ENCODE assay signal across 29 cellular contexts in the genomic region with DNA sequence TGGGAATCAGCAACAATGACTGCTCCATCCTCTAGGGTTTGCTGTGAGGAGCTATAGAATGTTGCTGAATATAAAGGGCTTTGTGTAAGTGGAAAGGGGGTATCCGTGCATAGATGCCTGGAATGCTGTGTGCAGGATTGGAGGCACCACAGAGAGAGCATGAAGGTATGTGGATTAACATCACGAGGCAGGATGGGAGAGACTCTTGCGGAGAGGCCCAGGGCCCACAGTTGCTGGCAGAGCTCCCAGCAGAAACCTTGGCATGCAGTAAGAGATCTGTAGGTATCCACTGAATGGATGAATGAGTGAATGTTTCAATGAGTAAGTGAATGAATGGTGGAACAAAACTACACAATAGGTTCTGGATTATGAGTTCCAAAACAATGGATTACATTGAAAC.
DNase-seq lines count a peak whose midpoint lies in the region; ATAC-seq and TF ChIP-seq lines count a peak whose summit lies in the region.
"Had no signal": no experiment of that assay in that cellular context is flagged by ENCODE, and none has a peak within 500 bp of the region (broad histone marks: within the 10 kb centered on the region; RNA-seq: fewer than 3 reads in every experiment).

No MANE protein-coding gene starts in this region.

- peak overlapping the region; percentile 51 to 73 for H3K27ac Mint-ChIP-seq in natural killer cell
- no peak overlapping the region for H3K27ac Mint-ChIP-seq in natural killer cell treated with Interleukin-12 subunit alpha and Interleukin-12 subunit beta and Interleukin-15 and Interleukin-18, amount 100 ng/mL, for 72 hours
- H3K27ac Mint-ChIP-seq in glutamatergic neuron (ENCODE audit: unreplicated experiment), result peak overlapping the region; percentile 18
- H3K27ac Mint-ChIP-seq in naive thymus-derived CD4-positive, alpha-beta T cell, result peak overlapping the region in 6 of 9 donors; percentile 10 to 89 (median 76)
- peak overlapping the region in 1 of 2 donors; percentile 34 for H3K27ac Mint-ChIP-seq in effector memory CD8-positive, alpha-beta T cell
- H3K27ac Mint-ChIP-seq: activated CD4-positive, alpha-beta memory T cell treated with anti-CD3 and anti-CD28 coated beads for 36 hours; activated naive CD4-positive, alpha-beta T cell treated with anti-CD3 and anti-CD28 coated beads, Interleukin-2, amount 50 U/mL, for 24 hours; activated T-helper 2 cell treated with anti-CD3 and anti-CD28 coated beads, Interferon-gamma antibody, Interleukin-2, Interleukin-4, amounts not matched to agents 10 μg/mL and 5 μg/mL and 100 μg/mL, durations not matched to agents 14 hours and 24 hours and 36 hours had no signal

- H3K36me3 ChIP-seq in naive thymus-derived CD4-positive, alpha-beta T cell (ENCODE audit: control insufficient read depth in 2 of 3, insufficient read depth in 3 of 3, low read length in 3 of 3), result no peaks in the 10 kb centered on the region
- H3K36me3 ChIP-seq: cardiac muscle cell, neutrophil, SJSA1, vagina had no signal

- no peak overlapping the region for H3K4me3 ChIP-seq in naive thymus-derived CD4-positive, alpha-beta T cell (ENCODE audit: low read length)
- H3K4me3 ChIP-seq: A549, cardiac muscle cell, lung, mucosa of descending colon, psoas muscle, SJSA1, testis, vagina had no signal

- H3K9me3 Mint-ChIP-seq in natural killer cell, result peaks cover 0 to 2% of the 10 kb centered on the region in 2 donors
- H3K9me3 Mint-ChIP-seq in natural killer cell treated with Interleukin-12 subunit alpha and Interleukin-12 subunit beta and Interleukin-15 and Interleukin-18, amount 100 ng/mL, for 72 hours, result no peaks in the 10 kb centered on the region
- no peaks in the 10 kb centered on the region for H3K9me3 Mint-ChIP-seq in glutamatergic neuron (ENCODE audit: unreplicated experiment)
- H3K9me3 Mint-ChIP-seq in naive thymus-derived CD4-positive, alpha-beta T cell, result peaks cover 0 to 13% (median 2%) of the 10 kb centered on the region in 11 donors
- H3K9me3 Mint-ChIP-seq in effector memory CD8-positive, alpha-beta T cell, result no peaks in the 10 kb centered on the region
- H3K9me3 Mint-ChIP-seq: activated T-helper 2 cell treated with anti-CD3 and anti-CD28 coated beads, Interferon-gamma antibody, Interleukin-2, Interleukin-4, amounts not matched to agents 10 μg/mL and 5 μg/mL and 100 μg/mL, durations not matched to agents 14 hours and 24 hours and 36 hours had no signal

- H3K4me3 Mint-ChIP-seq in natural killer cell, result peak overlapping the region; percentile 49
- H3K4me3 Mint-ChIP-seq in natural killer cell treated with Interleukin-12 subunit alpha and Interleukin-12 subunit beta and Interleukin-15 and Interleukin-18, amount 100 ng/mL, for 72 hours, result no peak overlapping the region
- H3K4me3 Mint-ChIP-seq in glutamatergic neuron (ENCODE audit: unreplicated experiment), result no peak overlapping the region
- H3K4me3 Mint-ChIP-seq in naive thymus-derived CD4-positive, alpha-beta T cell, result peak overlapping the region in 3 of 10 donors; percentile 5 to 18 (median 11)
- H3K4me3 Mint-ChIP-seq in effector memory CD8-positive, alpha-beta T cell, result no peak overlapping the region
- H3K4me3 Mint-ChIP-seq: activated CD4-positive, alpha-beta memory T cell treated with anti-CD3 and anti-CD28 coated beads for 36 hours; activated naive CD4-positive, alpha-beta T cell treated with anti-CD3 and anti-CD28 coated beads, Interleukin-2, amount 50 U/mL, for 24 hours had no signal

- DNase-seq in natural killer cell (no peak), glutamatergic neuron (no peak), T-helper 9 cell (no peak)
- DNase-seq in natural killer cell treated with Interleukin-12 subunit alpha and Interleukin-12 subunit beta and Interleukin-15 and Interleukin-18, amount 100 ng/mL, for 72 hours (ENCODE audit: low spot score), result no peak
- DNase-seq in naive thymus-derived CD4-positive, alpha-beta T cell, result no peak
- no peak for DNase-seq in effector memory CD8-positive, alpha-beta T cell
- DNase-seq: activated CD4-positive, alpha-beta memory T cell treated with anti-CD3 and anti-CD28 coated beads for 36 hours; activated CD8-positive, alpha-beta memory T cell treated with anti-CD3 and anti-CD28 coated beads, Interleukin-2, amount 50 U/mL, for 48 hours; AML-193; CD4-positive, alpha-beta memory T cell; dermis blood vessel endothelial cell; kidney; mucosa of descending colon; NCI-H1105; NCI-H1930; psoas muscle; stimulated activated naive CD8-positive, alpha-beta T cell treated with anti-CD3 and anti-CD28 coated beads, Interleukin-15, Interleukin-2, amounts not matched to agents 100 U/mL and 50 U/mL, for 24 hours; testis had no signal

- no peak overlapping the region for H3K27ac ChIP-seq in naive thymus-derived CD4-positive, alpha-beta T cell (ENCODE audit: low read depth, low read length)
- H3K27ac ChIP-seq: A549, cardiac muscle cell, neutrophil, psoas muscle, SJSA1, testis, vagina had no signal

- POLR2A ChIA-PET in naive thymus-derived CD4-positive, alpha-beta T cell (lab: Charles Lee), result no interaction called here

- no peaks in the 10 kb centered on the region for H3K4me1 ChIP-seq in naive thymus-derived CD4-positive, alpha-beta T cell (ENCODE audit: control insufficient read depth in 2 of 2, insufficient read depth in 2 of 2, low read length in 2 of 2)
- H3K4me1 ChIP-seq: A549, psoas muscle, SJSA1, testis, vagina had no signal

- H3K27me3 Mint-ChIP-seq in natural killer cell (ENCODE audit: low read depth in 2 of 2), result no peaks in the 10 kb centered on the region
- H3K27me3 Mint-ChIP-seq in natural killer cell treated with Interleukin-12 subunit alpha and Interleukin-12 subunit beta and Interleukin-15 and Interleukin-18, amount 100 ng/mL, for 72 hours, result no peaks in the 10 kb centered on the region
- H3K27me3 Mint-ChIP-seq in glutamatergic neuron (ENCODE audit: unreplicated experiment), result peaks cover 6% of the 10 kb centered on the region
- no peaks in the 10 kb centered on the region for H3K27me3 Mint-ChIP-seq in naive thymus-derived CD4-positive, alpha-beta T cell
- no peaks in the 10 kb centered on the region for H3K27me3 Mint-ChIP-seq in effector memory CD8-positive, alpha-beta T cell
- H3K27me3 Mint-ChIP-seq: activated CD4-positive, alpha-beta memory T cell treated with anti-CD3 and anti-CD28 coated beads for 36 hours; activated naive CD4-positive, alpha-beta T cell treated with anti-CD3 and anti-CD28 coated beads, Interleukin-2, amount 50 U/mL, for 24 hours; CD4-positive, alpha-beta memory T cell had no signal

- H3K36me3 Mint-ChIP-seq in natural killer cell (no peaks in the 10 kb centered on the region), glutamatergic neuron (ENCODE audit: unreplicated experiment) (no peaks in the 10 kb centered on the region)
- H3K36me3 Mint-ChIP-seq in natural killer cell treated with Interleukin-12 subunit alpha and Interleukin-12 subunit beta and Interleukin-15 and Interleukin-18, amount 100 ng/mL, for 72 hours, result no peaks in the 10 kb centered on the region
- H3K36me3 Mint-ChIP-seq in naive thymus-derived CD4-positive, alpha-beta T cell, result peaks cover 0 to 1% (median 0%) of the 10 kb centered on the region in 5 donors
- no peaks in the 10 kb centered on the region for H3K36me3 Mint-ChIP-seq in effector memory CD8-positive, alpha-beta T cell (ENCODE audit: insufficient read depth)
- H3K36me3 Mint-ChIP-seq: activated CD4-positive, alpha-beta memory T cell treated with anti-CD3 and anti-CD28 coated beads for 36 hours; activated naive CD4-positive, alpha-beta T cell treated with anti-CD3 and anti-CD28 coated beads, Interleukin-2, amount 50 U/mL, for 24 hours; CD4-positive, alpha-beta memory T cell had no signal

- H3K27me3 ChIP-seq in naive thymus-derived CD4-positive, alpha-beta T cell (ENCODE audit: control insufficient read depth in 2 of 2, insufficient read depth in 2 of 2, low read length in 2 of 2), result no peaks in the 10 kb centered on the region
- H3K27me3 ChIP-seq: cardiac muscle cell, SJSA1, testis, vagina had no signal

- H3K9me3 ChIP-seq in naive thymus-derived CD4-positive, alpha-beta T cell (ENCODE audit: control insufficient read depth in 2 of 3, low read length in 3 of 3), result no peaks in the 10 kb centered on the region
- H3K9me3 ChIP-seq: A549, mucosa of descending colon, neutrophil, psoas muscle, SJSA1, testis, vagina had no signal

- intact Hi-C loops in natural killer cell (cut with micrococcal nuclease), result no loop called here
- intact Hi-C loops in naive thymus-derived CD4-positive, alpha-beta T cell (cut with micrococcal nuclease), result no loop called here

- TF ChIP-seq CTCF in natural killer cell (IDR thresholded peaks at IDR 0.05) (no peak), glutamatergic neuron (IDR thresholded peaks at IDR 0.05; ENCODE audit: partially characterized antibody, unreplicated experiment) (no peak)

- CTCF ChIA-PET in naive thymus-derived CD4-positive, alpha-beta T cell (lab: Charles Lee), result interaction anchor here (0.6 kb wide), 1 partner anchor 13 kb away, joined by 3 read pairs; no protein-coding TSS in a partner anchor

- H3K4me1 Mint-ChIP-seq in natural killer cell, result peaks cover 31 to 46% of the 10 kb centered on the region in 2 donors
- H3K4me1 Mint-ChIP-seq in natural killer cell treated with Interleukin-12 subunit alpha and Interleukin-12 subunit beta and Interleukin-15 and Interleukin-18, amount 100 ng/mL, for 72 hours (ENCODE audit: low read depth in 2 of 2), result peaks cover 0 to 26% of the 10 kb centered on the region in 2 donors
- peaks cover 5% of the 10 kb centered on the region for H3K4me1 Mint-ChIP-seq in glutamatergic neuron (ENCODE audit: low read depth, unreplicated experiment)
- H3K4me1 Mint-ChIP-seq in naive thymus-derived CD4-positive, alpha-beta T cell, result peaks cover 0 to 27% (median 12%) of the 10 kb centered on the region in 7 donors
- peaks cover 13% of the 10 kb centered on the region in 2 donors for H3K4me1 Mint-ChIP-seq in effector memory CD8-positive, alpha-beta T cell (ENCODE audit: low read depth in 2 of 2)

- no peak for ATAC-seq in natural killer cell
- ATAC-seq in natural killer cell treated with Interleukin-12 subunit alpha and Interleukin-12 subunit beta and Interleukin-15 and Interleukin-18, amount 100 ng/mL, for 72 hours, result no peak
- ATAC-seq in naive thymus-derived CD4-positive, alpha-beta T cell, result no peak
- no peak for ATAC-seq in effector memory CD8-positive, alpha-beta T cell (replicated peaks)
- no peak for ATAC-seq in GM18867 (IDR thresholded peaks at IDR 0.05; ENCODE audit: unreplicated experiment)
- no peak for ATAC-seq in HG03175 (IDR thresholded peaks at IDR 0.05; ENCODE audit: unreplicated experiment)
- ATAC-seq: A549; activated CD4-positive, CD25-positive, alpha-beta regulatory T cell treated with anti-CD3 and anti-CD28 coated beads, Interleukin-2, amount 50 U/mL, for 24 hours; mucosa of descending colon; psoas muscle; stimulated activated naive CD8-positive, alpha-beta T cell treated with anti-CD3 and anti-CD28 coated beads, Interleukin-15, Interleukin-2, amounts not matched to agents 100 U/mL and 50 U/mL, for 24 hours had no signal

Comparison
In these comparisons a context has a peak if more than half of its experiments do, and no peak if none do; other contexts are left out.
1. H3K27ac Mint-ChIP-seq: peak in natural killer cell (2 of 2), glutamatergic neuron (single experiment) and naive thymus-derived CD4-positive, alpha-beta T cell (6 of 9); none in natural killer cell treated with Interleukin-12 subunit alpha and Interleukin-12 subunit beta and Interleukin-15 and Interleukin-18, amount 100 ng/mL, for 72 hours (0 of 2).